In the genomic region with DNA sequence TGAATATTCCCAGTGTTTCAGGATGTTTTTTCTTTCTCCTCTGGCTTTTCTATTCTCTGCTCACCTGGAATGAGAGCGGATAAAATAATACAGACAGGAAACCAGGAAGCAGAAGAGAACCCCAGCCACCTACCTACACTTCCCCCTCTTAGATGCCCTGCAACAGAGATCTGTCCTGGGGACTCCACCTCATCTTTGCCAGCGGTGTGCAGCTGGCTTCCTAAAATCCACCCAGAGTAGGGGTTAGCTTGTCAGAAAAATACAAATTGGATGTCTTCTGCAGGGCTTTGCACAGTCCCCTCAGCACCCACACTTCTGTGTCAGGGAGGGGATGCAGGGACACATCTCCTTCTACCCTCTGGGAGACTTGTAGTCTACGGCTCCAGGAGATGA, we compare ENCODE assay signal across 19 cellular contexts.
DNase-seq lines count a peak whose midpoint lies in the region; ATAC-seq lines count a peak whose summit lies in the region.
"Had no signal": no experiment of that assay in that cellular context is flagged by ENCODE, and none has a peak within 500 bp of the region (broad histone marks: within the 10 kb centered on the region; RNA-seq: fewer than 3 reads in every experiment).

No MANE protein-coding gene starts in this region.

- H3K27ac Mint-ChIP-seq in stimulated activated effector memory CD8-positive, alpha-beta T cell treated with anti-CD3 and anti-CD28 coated beads, Interleukin-12 subunit alpha, Interleukin-12 subunit beta, amount 100 ng/mL, for 72 hours: no peak overlapping the region
- H3K27ac Mint-ChIP-seq: activated naive CD4-positive, alpha-beta T cell treated with anti-CD3 and anti-CD28 coated beads for 36 hours; mesothelial cell of epicardium had no signal

- peaks cover 19% of the 10 kb centered on the region for H3K4me1 Mint-ChIP-seq in stimulated activated effector memory CD8-positive, alpha-beta T cell treated with anti-CD3 and anti-CD28 coated beads, Interleukin-12 subunit alpha, Interleukin-12 subunit beta, amount 100 ng/mL, for 72 hours

- H3K36me3 Mint-ChIP-seq in stimulated activated effector memory CD8-positive, alpha-beta T cell treated with anti-CD3 and anti-CD28 coated beads, Interleukin-12 subunit alpha, Interleukin-12 subunit beta, amount 100 ng/mL, for 72 hours: no peaks in the 10 kb centered on the region

- DNase-seq in stimulated activated effector memory CD8-positive, alpha-beta T cell treated with anti-CD3 and anti-CD28 coated beads, Interleukin-12 subunit alpha, Interleukin-12 subunit beta, amount 100 ng/mL, for 72 hours (ENCODE audit: low spot score in 2 of 2): no peak
- DNase-seq in retina (no peak), T-helper 1 cell (no peak)
- no peak for DNase-seq in activated naive CD4-positive, alpha-beta T cell treated with anti-CD3 and anti-CD28 coated beads, Interleukin-2, amount 50 U/mL, for 16 hours
- DNase-seq: activated CD4-positive, alpha-beta T cell treated with anti-CD3 and anti-CD28 coated beads, Interleukin-2, amount 50 U/mL, for 1 hour; AML-193; anterior cingulate cortex; effector CD8-positive, alpha-beta T cell; esophagus squamous epithelium; left lung; NCI-H524; Right ventricle myocardium superior; stimulated activated CD4-positive, alpha-beta T cell treated with anti-CD3 and anti-CD28 coated beads, Interleukin-1b, Interleukin-23, amount 100 ng/mL, for 48 hours; upper lobe of right lung had no signal

- peak; percentile 19 for ATAC-seq in GM18870 (IDR thresholded peaks at IDR 0.05; ENCODE audit: unreplicated experiment)
- peak; percentile 8 for ATAC-seq in HG02588 (IDR thresholded peaks at IDR 0.05; ENCODE audit: unreplicated experiment)
- ATAC-seq in HG03159 (IDR thresholded peaks at IDR 0.05; ENCODE audit: unreplicated experiment): peak; percentile 22
- no peak for ATAC-seq in stimulated activated effector memory CD8-positive, alpha-beta T cell treated with anti-CD3 and anti-CD28 coated beads, Interleukin-12 subunit alpha, Interleukin-12 subunit beta, amount 100 ng/mL, for 72 hours
- ATAC-seq: left lung, upper lobe of right lung had no signal

- H3K9me3 Mint-ChIP-seq in stimulated activated effector memory CD8-positive, alpha-beta T cell treated with anti-CD3 and anti-CD28 coated beads, Interleukin-12 subunit alpha, Interleukin-12 subunit beta, amount 100 ng/mL, for 72 hours: no peaks in the 10 kb centered on the region

- H3K4me3 Mint-ChIP-seq in stimulated activated effector memory CD8-positive, alpha-beta T cell treated with anti-CD3 and anti-CD28 coated beads, Interleukin-12 subunit alpha, Interleukin-12 subunit beta, amount 100 ng/mL, for 72 hours: peak overlapping the region; percentile 0
- H3K4me3 Mint-ChIP-seq: activated naive CD4-positive, alpha-beta T cell treated with anti-CD3 and anti-CD28 coated beads for 36 hours; mesothelial cell of epicardium had no signal
